Comparison of ENCODE assay signal across 25 cellular contexts in the genomic region with DNA sequence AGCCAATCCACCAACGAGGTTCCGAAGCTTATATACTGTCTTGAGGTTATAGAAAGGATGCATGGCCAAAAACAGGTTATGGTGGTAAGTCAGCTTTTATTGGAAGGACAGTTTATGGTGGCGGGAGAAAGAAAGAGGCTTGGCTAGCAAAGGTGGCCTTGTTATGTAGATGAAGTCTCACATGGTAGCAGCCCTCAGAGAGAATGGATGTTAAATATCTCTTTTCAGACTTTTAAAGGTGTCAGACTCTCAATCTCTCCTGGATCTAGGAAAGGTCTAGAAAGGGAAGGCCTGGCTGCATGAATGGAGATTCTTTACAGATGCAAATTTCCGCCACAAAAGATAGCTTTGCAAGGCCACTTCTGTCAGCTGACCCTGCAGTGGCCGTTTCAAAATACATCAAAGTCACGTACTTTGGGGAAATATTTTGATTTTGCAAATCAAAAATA.
"Had no signal": no experiment of that assay in that cellular context is flagged by ENCODE, and none has a peak within 500 bp of the region (broad histone marks: within the 10 kb centered on the region; RNA-seq: fewer than 3 reads in every experiment).

No MANE protein-coding gene starts in this region.

- H3K36me3 Mint-ChIP-seq: activated naive CD4-positive, alpha-beta T cell treated with anti-CD3 and anti-CD28 coated beads, Interleukin-2, amount 10 ng/mL, durations not matched to agents 7 days and 5 days; activated naive CD8-positive, alpha-beta T cell treated with anti-CD3 and anti-CD28 coated beads for 36 hours had no signal

- H3K36me3 ChIP-seq: brain microvascular endothelial cell, cardiac muscle cell had no signal

- H3K4me3 Mint-ChIP-seq: activated CD4-positive, alpha-beta T cell treated with anti-CD3 and anti-CD28 coated beads for 36 hours; activated CD8-positive, alpha-beta T cell treated with anti-CD3 and anti-CD28 coated beads for 36 hours; activated naive CD4-positive, alpha-beta T cell treated with anti-CD3 and anti-CD28 coated beads, Interleukin-2, amount 10 ng/mL, durations not matched to agents 7 days and 5 days; activated naive CD8-positive, alpha-beta T cell treated with anti-CD3 and anti-CD28 coated beads for 36 hours; activated T-cell treated with anti-CD3 and anti-CD28 coated beads, Interleukin-2, amount 50 U/mL, for 72 hours had no signal

- H3K4me1 Mint-ChIP-seq: activated CD4-positive, alpha-beta T cell treated with anti-CD3 and anti-CD28 coated beads for 36 hours; activated naive CD4-positive, alpha-beta T cell treated with anti-CD3 and anti-CD28 coated beads, Interleukin-2, amount 10 ng/mL, durations not matched to agents 7 days and 5 days; activated naive CD8-positive, alpha-beta T cell treated with anti-CD3 and anti-CD28 coated beads for 36 hours had no signal

- H3K27ac Mint-ChIP-seq: activated CD4-positive, alpha-beta T cell treated with anti-CD3 and anti-CD28 coated beads for 36 hours; activated CD8-positive, alpha-beta T cell treated with anti-CD3 and anti-CD28 coated beads for 36 hours; activated naive CD4-positive, alpha-beta T cell treated with anti-CD3 and anti-CD28 coated beads, Interleukin-2, amount 10 ng/mL, durations not matched to agents 7 days and 5 days; activated naive CD8-positive, alpha-beta T cell treated with anti-CD3 and anti-CD28 coated beads for 36 hours; activated T-cell treated with anti-CD3 and anti-CD28 coated beads, Interleukin-2, amount 50 U/mL, for 72 hours; activated T-helper 2 cell treated with anti-CD3 and anti-CD28 coated beads, Interferon-gamma antibody, Interleukin-2, Interleukin-4, amounts not matched to agents 10 μg/mL and 5 μg/mL and 100 μg/mL, durations not matched to agents 14 hours and 24 hours and 36 hours had no signal

- H3K4me3 ChIP-seq: cardiac muscle cell had no signal

- H3K9me2 ChIP-seq: SK-N-SH had no signal

- H3K27me3 Mint-ChIP-seq: activated CD4-positive, alpha-beta T cell treated with anti-CD3 and anti-CD28 coated beads for 36 hours; activated CD8-positive, alpha-beta T cell treated with anti-CD3 and anti-CD28 coated beads for 36 hours; activated naive CD4-positive, alpha-beta T cell treated with anti-CD3 and anti-CD28 coated beads, Interleukin-2, amount 10 ng/mL, durations not matched to agents 7 days and 5 days; activated naive CD8-positive, alpha-beta T cell treated with anti-CD3 and anti-CD28 coated beads for 36 hours had no signal

- H3K27me3 ChIP-seq: brain microvascular endothelial cell, cardiac muscle cell had no signal

- H3K27ac ChIP-seq: brain microvascular endothelial cell, cardiac muscle cell, VCaP had no signal

- ATAC-seq: activated CD4-positive, alpha-beta T cell treated with anti-CD3 and anti-CD28 coated beads for 36 hours; activated CD8-positive, alpha-beta T cell treated with anti-CD3 and anti-CD28 coated beads for 36 hours; activated T-cell treated with anti-CD3 and anti-CD28 coated beads, Interleukin-2, amount 50 U/mL, for 72 hours; Panc1; Right ventricle myocardium inferior had no signal

- H3K9me3 ChIP-seq: SK-N-SH had no signal

- H3K9ac ChIP-seq: SK-N-SH had no signal

- DNase-seq: activated CD4-positive, alpha-beta T cell treated with anti-CD3 and anti-CD28 coated beads for 36 hours; activated CD4-positive, alpha-beta T cell treated with anti-CD3 and anti-CD28 coated beads, Interleukin-2, amount 50 U/mL, for 1 hour; activated CD8-positive, alpha-beta memory T cell treated with anti-CD3 and anti-CD28 coated beads, Interleukin-2, amount 50 U/mL, for 4 hours; activated CD8-positive, alpha-beta T cell treated with anti-CD3 and anti-CD28 coated beads for 36 hours; activated gamma-delta T cell treated with Interleukin-2 at 50 U/mL for 16 hours; activated naive CD4-positive, alpha-beta T cell treated with anti-CD3 and anti-CD28 coated beads, Interleukin-2, amount 10 ng/mL, durations not matched to agents 7 days and 5 days; activated naive CD8-positive, alpha-beta T cell treated with anti-CD3 and anti-CD28 coated beads for 36 hours; activated T-cell treated with anti-CD3 and anti-CD28 coated beads, Interleukin-2, amount 50 U/mL, for 72 hours; brain microvascular endothelial cell; NCI-H1092; NCI-H1417; NCI-H1930; NCI-H2171; NCI-H226; NCI-H526; NCI-H82; OCI-M1; RPMI8226; SK-N-SH; T-helper 1 cell had no signal

- H3K4me2 ChIP-seq: SK-N-SH had no signal
